In the genomic region with DNA sequence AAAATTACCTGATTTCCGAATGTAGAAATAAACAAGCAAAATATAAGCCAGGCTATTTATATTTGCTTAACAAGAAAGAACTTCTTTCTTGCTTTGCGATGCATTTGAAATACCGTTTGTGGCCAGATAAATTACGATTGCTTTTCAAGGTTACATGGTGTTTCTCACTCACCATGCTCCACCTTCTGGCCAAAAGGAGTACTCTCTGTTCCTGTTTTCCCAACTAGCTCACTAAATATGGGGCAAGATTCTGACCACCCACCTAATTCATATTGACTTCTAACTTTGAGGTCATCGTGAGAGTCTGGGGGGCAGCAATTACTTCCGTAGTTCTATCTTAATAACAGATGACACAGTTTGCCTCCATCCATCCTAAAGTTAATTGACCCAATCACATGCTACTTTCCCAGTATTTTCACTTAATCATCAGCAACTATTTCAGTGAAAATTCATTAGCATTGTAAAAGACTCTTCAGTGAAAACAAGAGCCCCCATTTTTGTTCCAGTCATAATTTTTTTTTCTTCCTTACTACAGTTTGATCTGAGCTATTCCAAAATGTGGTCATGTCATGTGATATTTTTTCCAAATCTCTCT, we compare ENCODE assay signal across 9 cellular contexts. TPM values are rescaled to one million over a fixed set of nuclear protein-coding genes. Genes with fewer than 3 reads are reported as not detected.
A peak's percentile ranks its signal among the peaks of the same experiment; 100 is the strongest.
DNase-seq lines count a peak whose midpoint lies in the region; ATAC-seq, FAIRE-seq and TF ChIP-seq lines count a peak whose summit lies in the region.
"Had no signal": no experiment of that assay in that cellular context is flagged by ENCODE, and none has a peak within 500 bp of the region (broad histone marks: within the 10 kb centered on the region; RNA-seq: fewer than 3 reads in every experiment).

No MANE protein-coding gene starts in this region.

- WGBS in small intestine, 3 donors: 0 to 2% (median 2%) methylated on average over 6 of the region's 6 CpGs

- TF ChIP-seq CTCF in 22Rv1 (IDR thresholded peaks at IDR 0.05) (peak; percentile 82), astrocyte of the spinal cord (IDR thresholded peaks at IDR 0.05; ENCODE audit: low read depth, low read length) (peak; percentile 84)

- H3K36me3 ChIP-seq in small intestine (ENCODE audit: control insufficient read depth in 2 of 2, insufficient read depth in 2 of 2, low read length in 2 of 2): no peaks in the 10 kb centered on the region

- no peaks in the 10 kb centered on the region for H3K9me3 ChIP-seq in small intestine (ENCODE audit: control insufficient read depth, low read depth)

- DNase-seq in GDM1 (lab: John Stamatoyannopoulos, UW) (peak; percentile 35), HPDE6-E6E7 (ENCODE audit: extremely low spot score) (peak; percentile 23), NCI-H748 (lab: John Stamatoyannopoulos, UW; ENCODE audit: unreplicated experiment) (peak; percentile 48), astrocyte of the spinal cord (ENCODE audit: low read depth, low spot score) (peak; percentile 65), iPS DF 4.7 (ENCODE audit: extremely low read depth, low spot score) (peak; percentile 46), small intestine (peak; percentile 60)

- FAIRE-seq in small intestine (lab: Jason Lieb, UNC): no peak

- no peak overlapping the region for H3K4me3 ChIP-seq in astrocyte of the spinal cord (ENCODE audit: low read depth, low read length)
- no peak overlapping the region for H3K4me3 ChIP-seq in small intestine (ENCODE audit: low read depth in 1 of 2, low read length in 2 of 2)

- H3K27ac ChIP-seq in 22Rv1 (no peak overlapping the region), small intestine (ENCODE audit: low read depth in 1 of 2, low read length in 1 of 2) (no peak overlapping the region)
- H3K27ac ChIP-seq: epithelial cell of prostate had no signal

- H3K27me3 ChIP-seq in small intestine (ENCODE audit: control insufficient read depth in 2 of 2, insufficient read depth in 2 of 2, low read length in 2 of 2): peaks cover 0 to 2% of the 10 kb centered on the region in 2 donors

- H3K4me1 ChIP-seq in small intestine (ENCODE audit: control insufficient read depth in 2 of 2, insufficient read depth in 1 of 2, low read depth in 1 of 2, low read length in 1 of 2): no peaks in the 10 kb centered on the region

- ATAC-seq in GM19463 (IDR thresholded peaks at IDR 0.05; ENCODE audit: unreplicated experiment): no peak

- in situ Hi-C loops in astrocyte of the spinal cord (cut with HindIII; ENCODE audit: low sequenced_read_pairs): no loop called here

RNA-seq across cellular contexts. Expression of gene ACP3, which starts 25.9 kb away (rescaled TPM):
- polyA plus RNA-seq in small intestine: 1 to 10 TPM in 2 of 3 donors, under 1 TPM in 1; 0.67 to 3.0 (median 1.1) TPM
